Comparison of ENCODE assay signal across 16 cellular contexts in genomic region chr4:40214661-40215418, GRCh38. TPM values are rescaled to one million over a fixed set of nuclear protein-coding genes. Genes with fewer than 3 reads are reported as not detected.
DNase-seq lines count a peak whose midpoint lies in the region; ATAC-seq and TF ChIP-seq lines count a peak whose summit lies in the region.
"Had no signal": no experiment of that assay in that cellular context is flagged by ENCODE, and none has a peak within 500 bp of the region (broad histone marks: within the 10 kb centered on the region; RNA-seq: fewer than 3 reads in every experiment).

No MANE protein-coding gene starts in this region.

- TF ChIP-seq POLR2A in spleen (IDR thresholded peaks at IDR 0.05), result no peak

- TF ChIP-seq CTCF in Loucy (conservative IDR thresholded peaks at IDR 0.05; ENCODE audit: low read length), result no peak
- no peak for TF ChIP-seq CTCF in spleen (IDR thresholded peaks at IDR 0.05 in 8 of 11, conservative IDR thresholded peaks at IDR 0.05 in 3 of 11)
- TF ChIP-seq CTCF in colonic mucosa (IDR thresholded peaks at IDR 0.05), result no peak
- TF ChIP-seq CTCF in H9 (conservative IDR thresholded peaks at IDR 0.05), result no peak

- H2AK5ac ChIP-seq in H9 (ENCODE audit: insufficient read length, low read length), result no peak overlapping the region

- H3T11ph ChIP-seq in H9 (ENCODE audit: low read length), result no peak overlapping the region

- intact Hi-C loops in activated CD4-positive, alpha-beta T cell treated with anti-CD3 and anti-CD28 coated beads for 36 hours (cut with DNase I, micrococcal nuclease), result no loop called here
- intact Hi-C loops in spleen (cut with DNase I; ENCODE audit: low total_unique reads) (no loop called here), colonic mucosa (cut with DNase I) (no loop called here)

- DNase-seq in activated CD4-positive, alpha-beta T cell treated with anti-CD3 and anti-CD28 coated beads for 36 hours, result no peak
- DNase-seq in activated CD4-positive, alpha-beta T cell treated with anti-CD3 and anti-CD28 coated beads for 4 hours, result no peak
- DNase-seq in spleen (no peak), DMS79 (lab: John Stamatoyannopoulos, UW) (no peak), colonic mucosa (no peak), H9 (no peak)
- DNase-seq: foreskin fibroblast; left lung; NCI-H1694 treated with DMSO at 0.1 percent for 48 hours; NCI-H510A; stimulated activated CD4-positive, alpha-beta T cell treated with anti-CD3 and anti-CD28 coated beads, Interleukin-12 subunit alpha, Interleukin-12 subunit beta, amount 100 ng/mL, for 4 hours had no signal

- H3K4me3 Mint-ChIP-seq in activated CD4-positive, alpha-beta T cell treated with anti-CD3 and anti-CD28 coated beads for 36 hours, result peak overlapping the region; percentile 75
- peak overlapping the region; percentile 83 for H3K4me3 Mint-ChIP-seq in activated naive CD8-positive, alpha-beta T cell
- no peak overlapping the region for H3K4me3 Mint-ChIP-seq in H9

- H3K4me3 ChIP-seq in Loucy (ENCODE audit: low read length, poor library complexity, severe bottlenecking) (peak overlapping the region; percentile 48), spleen (no peak overlapping the region), colonic mucosa (no peak overlapping the region)
- H3K4me3 ChIP-seq: left lung, prostate gland had no signal

- no peak overlapping the region for H4K91ac ChIP-seq in H9 (ENCODE audit: insufficient read length, low read depth, low read length)

- no peak overlapping the region for H3K56ac ChIP-seq in H9 (ENCODE audit: insufficient read length, low read depth, low read length)

- no peak overlapping the region for H2BK120ac ChIP-seq in H9 (ENCODE audit: low read depth, low read length, poor library complexity, severe bottlenecking)

- H4K5ac ChIP-seq in H9 (ENCODE audit: insufficient read length, low read depth, low read length), result no peak overlapping the region

- H2BK15ac ChIP-seq in H9 (ENCODE audit: low read depth, low read length), result no peak overlapping the region

- H2AFZ ChIP-seq in Loucy (ENCODE audit: low read length) (no peak overlapping the region), H9 (ENCODE audit: low read length) (no peak overlapping the region)

- H2BK5ac ChIP-seq in H9 (ENCODE audit: insufficient read length, low read length), result no peak overlapping the region

- no peaks in the 10 kb centered on the region for H3K9me3 Mint-ChIP-seq in activated CD4-positive, alpha-beta T cell treated with anti-CD3 and anti-CD28 coated beads for 36 hours (ENCODE audit: low read depth)
- no peaks in the 10 kb centered on the region for H3K9me3 Mint-ChIP-seq in activated naive CD8-positive, alpha-beta T cell (ENCODE audit: low read depth)
- no peaks in the 10 kb centered on the region for H3K9me3 Mint-ChIP-seq in H9

- peak overlapping the region in 5 of 8 donors; percentile 24 to 68 (median 52) for H3K27ac ChIP-seq in spleen
- no peak overlapping the region for H3K27ac ChIP-seq in colonic mucosa
- no peak overlapping the region for H3K27ac ChIP-seq in H9 (ENCODE audit: insufficient read length, low read depth, low read length)
- H3K27ac ChIP-seq: left lung, prostate gland had no signal

- H3K27me3 ChIP-seq in Loucy (ENCODE audit: insufficient read depth, low read length, poor library complexity, severe bottlenecking), result no peaks in the 10 kb centered on the region
- H3K27me3 ChIP-seq in spleen (replicated peaks in 1 of 7), result no peaks in the 10 kb centered on the region
- H3K27me3 ChIP-seq in colonic mucosa, result no peaks in the 10 kb centered on the region
- no peaks in the 10 kb centered on the region for H3K27me3 ChIP-seq in H9 (ENCODE audit: insufficient read depth, low read length)
- H3K27me3 ChIP-seq: left lung had no signal

- no peaks in the 10 kb centered on the region for H3F3A ChIP-seq in Loucy (ENCODE audit: low read depth)

- H3K23ac ChIP-seq in H9 (ENCODE audit: insufficient read length, low read depth, low read length), result no peak overlapping the region

- H3K9me2 ChIP-seq in Loucy (replicated peaks; ENCODE audit: low read depth, low read length), result no peaks in the 10 kb centered on the region

- no peak overlapping the region for H3K4ac ChIP-seq in H9 (ENCODE audit: low read depth, low read length)

- peak overlapping the region; percentile 93 for H3K27ac Mint-ChIP-seq in activated CD4-positive, alpha-beta T cell treated with anti-CD3 and anti-CD28 coated beads for 36 hours
- H3K27ac Mint-ChIP-seq in activated naive CD8-positive, alpha-beta T cell, result peak overlapping the region; percentile 96
- H3K27ac Mint-ChIP-seq in H9, result no peak overlapping the region

- H3K18ac ChIP-seq in H9 (ENCODE audit: insufficient read length, low read depth, low read length), result no peak overlapping the region

- H3K9me3 ChIP-seq in Loucy (ENCODE audit: insufficient read depth, low read depth, low read length), result no peaks in the 10 kb centered on the region
- H3K9me3 ChIP-seq in spleen, result no peaks in the 10 kb centered on the region
- H3K9me3 ChIP-seq in colonic mucosa, result no peaks in the 10 kb centered on the region
- no peaks in the 10 kb centered on the region for H3K9me3 ChIP-seq in H9 (ENCODE audit: control insufficient read depth, low read depth, low read length)
- H3K9me3 ChIP-seq: left lung, prostate gland had no signal

- H4K20me1 ChIP-seq in Loucy (ENCODE audit: insufficient read depth, low read length, poor library complexity, severe bottlenecking) (peaks cover 100% of the 10 kb centered on the region), H9 (ENCODE audit: control insufficient read depth, insufficient read depth, insufficient read length) (no peaks in the 10 kb centered on the region)

- peaks cover 93% of the 10 kb centered on the region for H3K4me1 Mint-ChIP-seq in activated CD4-positive, alpha-beta T cell treated with anti-CD3 and anti-CD28 coated beads for 36 hours
- peaks cover 95% of the 10 kb centered on the region for H3K4me1 Mint-ChIP-seq in activated naive CD8-positive, alpha-beta T cell (ENCODE audit: low read depth)
- H3K4me1 Mint-ChIP-seq in H9, result peaks cover 12 to 18% of the 10 kb centered on the region in 2 experiments

- CTCF ChIA-PET in activated CD4-positive, alpha-beta T cell treated with anti-CD3 and anti-CD28 coated beads for 36 hours (lab: Charles Lee), result interaction anchor here (0.6 to 3.4 kb wide), 9 partner anchors 9 to 1544 kb away, joined by 3 to 15 read pairs (median 3); no protein-coding TSS in a partner anchor

- ATAC-seq in activated CD4-positive, alpha-beta T cell treated with anti-CD3 and anti-CD28 coated beads for 36 hours, result no peak
- ATAC-seq: left lung had no signal

- no peak overlapping the region for H2BK20ac ChIP-seq in H9 (ENCODE audit: low read depth, low read length, poor library complexity, severe bottlenecking)

- H3K36me3 Mint-ChIP-seq in activated CD4-positive, alpha-beta T cell treated with anti-CD3 and anti-CD28 coated beads for 36 hours (ENCODE audit: low read depth), result peaks cover 94% of the 10 kb centered on the region
- peaks cover 41% of the 10 kb centered on the region for H3K36me3 Mint-ChIP-seq in activated naive CD8-positive, alpha-beta T cell
- peaks cover 0 to 8% (median 0%) of the 10 kb centered on the region in 3 experiments; a peak in 2 of 7 replicates for H3K36me3 Mint-ChIP-seq in H9 (ENCODE audit: insufficient read depth in 1 of 3, low read depth in 3 of 3)

- peaks cover 97% of the 10 kb centered on the region for H3K36me3 ChIP-seq in Loucy (ENCODE audit: insufficient read depth, low read length)
- H3K36me3 ChIP-seq in spleen, result peaks cover 0 to 82% (median 7%) of the 10 kb centered on the region in 6 donors
- no peaks in the 10 kb centered on the region for H3K36me3 ChIP-seq in colonic mucosa
- H3K36me3 ChIP-seq: left lung, prostate gland had no signal

- H3K4me2 ChIP-seq in Loucy (ENCODE audit: low read depth, low read length, poor library complexity, severe bottlenecking) (peak overlapping the region; percentile 44), H9 (ENCODE audit: insufficient read depth, insufficient read length, low read length) (no peak overlapping the region)

- H2BK12ac ChIP-seq in H9 (ENCODE audit: insufficient read length, low read depth, low read length), result no peak overlapping the region

- H3K23me2 ChIP-seq in H9 (ENCODE audit: insufficient read length, low read depth, low read length, poor library complexity, severe bottlenecking), result no peaks in the 10 kb centered on the region

- H3K9ac ChIP-seq in Loucy (ENCODE audit: low read depth, low read length, poor library complexity, severe bottlenecking), result no peak overlapping the region
- H3K9ac ChIP-seq in colonic mucosa (ENCODE audit: low read depth in 2 of 2, low read length in 2 of 2), result no peak overlapping the region
- no peak overlapping the region for H3K9ac ChIP-seq in H9 (ENCODE audit: extremely low read depth, insufficient read length, low read length)

- H3K79me2 ChIP-seq in Loucy (ENCODE audit: insufficient read depth, low read length) (peaks cover 100% of the 10 kb centered on the region), H9 (ENCODE audit: insufficient read depth, low read length) (peaks cover 2% of the 10 kb centered on the region; the same call in 1 of the 2 replicates)

- H3K4me1 ChIP-seq in Loucy (ENCODE audit: insufficient read depth, low read length, poor library complexity, severe bottlenecking) (peaks cover 69% of the 10 kb centered on the region), spleen (peaks cover 27 to 100% (median 92%) of the 10 kb centered on the region in 6 donors), colonic mucosa (no peaks in the 10 kb centered on the region), H9 (ENCODE audit: insufficient read depth, low read length) (peaks cover 6% of the 10 kb centered on the region; the same call in 1 of the 2 replicates)
- H3K4me1 ChIP-seq: prostate gland had no signal

- H3K14ac ChIP-seq in H9 (ENCODE audit: insufficient read depth, low read length), result no peak overlapping the region

- H3K79me1 ChIP-seq in H9 (ENCODE audit: insufficient read depth, low read depth, low read length, poor library complexity, severe bottlenecking), result no peaks in the 10 kb centered on the region

- no peaks in the 10 kb centered on the region for H3K27me3 Mint-ChIP-seq in activated CD4-positive, alpha-beta T cell treated with anti-CD3 and anti-CD28 coated beads for 36 hours
- no peaks in the 10 kb centered on the region for H3K27me3 Mint-ChIP-seq in activated naive CD8-positive, alpha-beta T cell
- H3K27me3 Mint-ChIP-seq in H9 (ENCODE audit: low read depth), result no peaks in the 10 kb centered on the region

- no peak overlapping the region for H4K8ac ChIP-seq in H9 (replicated peaks; ENCODE audit: insufficient read length, low read depth, low read length)

- POLR2A ChIA-PET in activated CD4-positive, alpha-beta T cell treated with anti-CD3 and anti-CD28 coated beads for 36 hours (lab: Charles Lee), result no interaction called here

- WGBS in spleen, 5 donors, result 74 to 87% (median 82%) methylated on average over 9 of the region's 9 CpGs
- WGBS in H9 (ENCODE audit: extremely low coverage, insufficient read length, low lambda C conversion rate), result no CpG with 5 or more reads among the region's 9 CpGs

RNA-seq across cellular contexts. Expression of gene RHOH, which starts 18.0 kb away (rescaled TPM):
- 10 to 100 TPM; 74.7 to 83.6 TPM for total RNA-seq in activated CD4-positive, alpha-beta T cell treated with anti-CD3 and anti-CD28 coated beads for 36 hours
- total RNA-seq in spleen (100 to 1,000 TPM in 1 of 7 donors, 10 to 100 TPM in 6; 51.4 to 100 (median 72.0) TPM), colonic mucosa (1 to 10 TPM; 1.6 to 2.6 TPM), H9 (2021) (7.1 and 8.2 TPM in 2 replicates)
- 100 to 1,000 TPM in 1 of 3 donors, 10 to 100 TPM in 2; 70.3 to 112 (median 76.6) TPM for polyA plus RNA-seq in spleen
- total RNA-seq: myocyte, RPMI7951 had no signal

Comparison
In these comparisons a context has a peak if more than half of its experiments do, and no peak if none do; other contexts are left out.
1. H3K27ac Mint-ChIP-seq: peak in activated CD4-positive, alpha-beta T cell treated with anti-CD3 and anti-CD28 coated beads for 36 hours (single experiment) and activated naive CD8-positive, alpha-beta T cell (single experiment); none in H9 (0 of 3).
2. H3K4me3 Mint-ChIP-seq: peak in activated CD4-positive, alpha-beta T cell treated with anti-CD3 and anti-CD28 coated beads for 36 hours (single experiment) and activated naive CD8-positive, alpha-beta T cell (single experiment); none in H9 (0 of 2).
3. H3K27ac ChIP-seq: peak in spleen (5 of 8); none in colonic mucosa (single experiment) and H9 (single experiment).